ENCODE assay signal across 18 cellular contexts in genomic region chr7:15972767-15973362, GRCh38.
A peak's percentile ranks its signal among the peaks of the same experiment; 100 is the strongest.
DNase-seq lines count a peak whose midpoint lies in the region; ATAC-seq, FAIRE-seq and TF ChIP-seq lines count a peak whose summit lies in the region.
"Had no signal": no experiment of that assay in that cellular context is flagged by ENCODE, and none has a peak within 500 bp of the region (broad histone marks: within the 10 kb centered on the region; RNA-seq: fewer than 3 reads in every experiment).

No MANE protein-coding gene starts in this region.

- ATAC-seq in upper lobe of right lung (no peak), GM19324 (IDR thresholded peaks at IDR 0.05; ENCODE audit: low FRiP score, unreplicated experiment) (no peak)
- ATAC-seq in activated CD4-positive, alpha-beta T cell treated with anti-CD3 and anti-CD28 coated beads for 36 hours = no peak
- ATAC-seq: activated T-cell treated with anti-CD3 and anti-CD28 coated beads, Interleukin-2, amount 50 U/mL, for 4 hours; natural killer cell treated with Interleukin-12 subunit alpha and Interleukin-12 subunit beta and Interleukin-15 and Interleukin-18, amount 100 ng/mL, for 72 hours had no signal

- POLR2A ChIA-PET in activated CD4-positive, alpha-beta T cell treated with anti-CD3 and anti-CD28 coated beads for 36 hours (lab: Charles Lee) = no interaction called here

- intact Hi-C loops in upper lobe of right lung (cut with DNase I) = no loop called here
- intact Hi-C loops in activated T-helper 1 cell treated with anti-CD3 and anti-CD28 coated beads, Interleukin-12 subunit alpha, Interleukin-12 subunit beta, Interleukin-2, Interleukin-4 antibody, amounts not matched to agents 30 ng/mL and 10 ng/mL and 1 ng/mL, durations not matched to agents 14 hours and 24 hours and 36 hours (cut with micrococcal nuclease) = no loop called here
- intact Hi-C loops in activated CD4-positive, alpha-beta T cell treated with anti-CD3 and anti-CD28 coated beads for 36 hours (cut with DNase I, micrococcal nuclease) = no loop called here

- TF ChIP-seq EP300 in Ishikawa (IDR thresholded peaks at IDR 0.05; ENCODE audit: borderline replicate concordance) = no peak

- no peak overlapping the region for H3K27ac ChIP-seq in upper lobe of right lung
- H3K27ac ChIP-seq: HL-60 had no signal

- no peak overlapping the region for H3K4me3 Mint-ChIP-seq in activated T-helper 1 cell treated with anti-CD3 and anti-CD28 coated beads, Interleukin-12 subunit alpha, Interleukin-12 subunit beta, Interleukin-2, Interleukin-4 antibody, amounts not matched to agents 30 ng/mL and 10 ng/mL and 1 ng/mL, durations not matched to agents 14 hours and 24 hours and 36 hours
- no peak overlapping the region for H3K4me3 Mint-ChIP-seq in activated CD4-positive, alpha-beta T cell treated with anti-CD3 and anti-CD28 coated beads for 36 hours
- H3K4me3 Mint-ChIP-seq: activated T-cell treated with anti-CD3 and anti-CD28 coated beads, Interleukin-2, amount 50 U/mL, for 4 hours; natural killer cell treated with Interleukin-12 subunit alpha and Interleukin-12 subunit beta and Interleukin-15 and Interleukin-18, amount 100 ng/mL, for 72 hours had no signal

- H3K4me1 ChIP-seq in upper lobe of right lung = no peaks in the 10 kb centered on the region
- H3K4me1 ChIP-seq: BE2C had no signal

- no peaks in the 10 kb centered on the region for H3K36me3 Mint-ChIP-seq in activated T-helper 1 cell treated with anti-CD3 and anti-CD28 coated beads, Interleukin-12 subunit alpha, Interleukin-12 subunit beta, Interleukin-2, Interleukin-4 antibody, amounts not matched to agents 30 ng/mL and 10 ng/mL and 1 ng/mL, durations not matched to agents 14 hours and 24 hours and 36 hours (ENCODE audit: low read depth)
- H3K36me3 Mint-ChIP-seq in activated CD4-positive, alpha-beta T cell treated with anti-CD3 and anti-CD28 coated beads for 36 hours (ENCODE audit: low read depth) = no peaks in the 10 kb centered on the region
- H3K36me3 Mint-ChIP-seq: natural killer cell treated with Interleukin-12 subunit alpha and Interleukin-12 subunit beta and Interleukin-15 and Interleukin-18, amount 100 ng/mL, for 72 hours had no signal

- H3K9me3 ChIP-seq in upper lobe of right lung = no peaks in the 10 kb centered on the region
- H3K9me3 ChIP-seq: BE2C had no signal

- H3K27me3 Mint-ChIP-seq in activated T-helper 1 cell treated with anti-CD3 and anti-CD28 coated beads, Interleukin-12 subunit alpha, Interleukin-12 subunit beta, Interleukin-2, Interleukin-4 antibody, amounts not matched to agents 30 ng/mL and 10 ng/mL and 1 ng/mL, durations not matched to agents 14 hours and 24 hours and 36 hours (ENCODE audit: insufficient read depth) = no peaks in the 10 kb centered on the region
- peaks cover 2% of the 10 kb centered on the region for H3K27me3 Mint-ChIP-seq in activated CD4-positive, alpha-beta T cell treated with anti-CD3 and anti-CD28 coated beads for 36 hours
- H3K27me3 Mint-ChIP-seq: natural killer cell treated with Interleukin-12 subunit alpha and Interleukin-12 subunit beta and Interleukin-15 and Interleukin-18, amount 100 ng/mL, for 72 hours had no signal

- H3K4me3 ChIP-seq in bronchial epithelial cell (ENCODE audit: low read depth, low read length) (no peak overlapping the region), upper lobe of right lung (no peak overlapping the region)

- TF ChIP-seq CTCF in bronchial epithelial cell (IDR thresholded peaks at IDR 0.05; ENCODE audit: insufficient read depth, low read length, severe bottlenecking) (no peak), upper lobe of right lung (IDR thresholded peaks at IDR 0.05) (no peak)

- FAIRE-seq in bronchial epithelial cell (lab: Jason Lieb, UNC) = no peak

- DNase-seq in AG08396 (ENCODE audit: low spot score) (peak; percentile 21), bronchial epithelial cell (ENCODE audit: low read depth) (peak; percentile 24), kidney tubule cell (ENCODE audit: low spot score) (peak; percentile 19), upper lobe of right lung (no peak)
- no peak for DNase-seq in activated T-helper 1 cell treated with anti-CD3 and anti-CD28 coated beads, Interleukin-12 subunit alpha, Interleukin-12 subunit beta, Interleukin-2, Interleukin-4 antibody, amounts not matched to agents 30 ng/mL and 10 ng/mL and 1 ng/mL, durations not matched to agents 14 hours and 24 hours and 36 hours (ENCODE audit: low spot score)
- DNase-seq in activated CD4-positive, alpha-beta T cell treated with anti-CD3 and anti-CD28 coated beads for 36 hours = no peak
- DNase-seq: activated CD4-positive, CD25-positive, alpha-beta regulatory T cell treated with anti-CD3 and anti-CD28 coated beads, Interleukin-2, amount 50 U/mL, for 72 hours; activated T-cell treated with anti-CD3 and anti-CD28 coated beads, Interleukin-2, amount 50 U/mL, for 4 hours; BE2C; erythroblast; GF-D8; NCI-H1436; NCI-H526; SIG-M5 had no signal

- H3K27me3 ChIP-seq in bronchial epithelial cell (ENCODE audit: control insufficient read depth, insufficient read depth, low read length) (no peaks in the 10 kb centered on the region), upper lobe of right lung (no peaks in the 10 kb centered on the region)
- H3K27me3 ChIP-seq: BE2C had no signal

- no peak for TF ChIP-seq RAD21 in Ishikawa (IDR thresholded peaks at IDR 0.05; ENCODE audit: low read depth)

- no peaks in the 10 kb centered on the region for H3K36me3 ChIP-seq in bronchial epithelial cell (ENCODE audit: control insufficient read depth, insufficient read depth, low read length)
- no peaks in the 10 kb centered on the region for H3K36me3 ChIP-seq in upper lobe of right lung
- H3K36me3 ChIP-seq: BE2C had no signal

- no peaks in the 10 kb centered on the region for H3K4me1 Mint-ChIP-seq in activated T-helper 1 cell treated with anti-CD3 and anti-CD28 coated beads, Interleukin-12 subunit alpha, Interleukin-12 subunit beta, Interleukin-2, Interleukin-4 antibody, amounts not matched to agents 30 ng/mL and 10 ng/mL and 1 ng/mL, durations not matched to agents 14 hours and 24 hours and 36 hours (ENCODE audit: low read depth)
- H3K4me1 Mint-ChIP-seq in activated CD4-positive, alpha-beta T cell treated with anti-CD3 and anti-CD28 coated beads for 36 hours = no peaks in the 10 kb centered on the region

- CTCF ChIA-PET in activated CD4-positive, alpha-beta T cell treated with anti-CD3 and anti-CD28 coated beads for 36 hours (lab: Charles Lee) = no interaction called here

- H3K27ac Mint-ChIP-seq in activated T-helper 1 cell treated with anti-CD3 and anti-CD28 coated beads, Interleukin-12 subunit alpha, Interleukin-12 subunit beta, Interleukin-2, Interleukin-4 antibody, amounts not matched to agents 30 ng/mL and 10 ng/mL and 1 ng/mL, durations not matched to agents 14 hours and 24 hours and 36 hours = no peak overlapping the region
- H3K27ac Mint-ChIP-seq in activated CD4-positive, alpha-beta T cell treated with anti-CD3 and anti-CD28 coated beads for 36 hours = no peak overlapping the region
- H3K27ac Mint-ChIP-seq: natural killer cell treated with Interleukin-12 subunit alpha and Interleukin-12 subunit beta and Interleukin-15 and Interleukin-18, amount 100 ng/mL, for 72 hours had no signal

- peaks cover 3% of the 10 kb centered on the region for H3K9me3 Mint-ChIP-seq in activated T-helper 1 cell treated with anti-CD3 and anti-CD28 coated beads, Interleukin-12 subunit alpha, Interleukin-12 subunit beta, Interleukin-2, Interleukin-4 antibody, amounts not matched to agents 30 ng/mL and 10 ng/mL and 1 ng/mL, durations not matched to agents 14 hours and 24 hours and 36 hours
- H3K9me3 Mint-ChIP-seq in activated CD4-positive, alpha-beta T cell treated with anti-CD3 and anti-CD28 coated beads for 36 hours (ENCODE audit: low read depth) = peaks cover 2% of the 10 kb centered on the region

TF ChIP-seq in Ishikawa, 13 proteins besides CTCF, POLR2A, EP300 and RAD21:
- 0 out of 2 replicates have a peak, but pooled peaks have one; percentile 29 for TF ChIP-seq NFIC (IDR thresholded peaks at IDR 0.05)
- TF ChIP-seq REST (IDR thresholded peaks at IDR 0.05; ENCODE audit: low read depth) = no peak
- TF ChIP-seq ZBTB7A (IDR thresholded peaks at IDR 0.05; ENCODE audit: low read depth) = no peak
- no peak for TF ChIP-seq USF1 (IDR thresholded peaks at IDR 0.05)
- TF ChIP-seq FOXM1 (IDR thresholded peaks at IDR 0.05; ENCODE audit: borderline replicate concordance, low read depth) = no peak
- no peak for TF ChIP-seq EGR1 (IDR thresholded peaks at IDR 0.05)

Comparison
In these comparisons a context has a peak if more than half of its experiments do, and no peak if none do; other contexts are left out.
1. DNase-seq: peak in AG08396 (single experiment), bronchial epithelial cell (single experiment) and kidney tubule cell (single experiment); none in upper lobe of right lung (single experiment), activated T-helper 1 cell treated with anti-CD3 and anti-CD28 coated beads, Interleukin-12 subunit alpha, Interleukin-12 subunit beta, Interleukin-2, Interleukin-4 antibody, amounts not matched to agents 30 ng/mL and 10 ng/mL and 1 ng/mL, durations not matched to agents 14 hours and 24 hours and 36 hours (single experiment) and activated CD4-positive, alpha-beta T cell treated with anti-CD3 and anti-CD28 coated beads for 36 hours (single experiment).